Comparison of ENCODE assay signal across 25 cellular contexts in the genomic region with DNA sequence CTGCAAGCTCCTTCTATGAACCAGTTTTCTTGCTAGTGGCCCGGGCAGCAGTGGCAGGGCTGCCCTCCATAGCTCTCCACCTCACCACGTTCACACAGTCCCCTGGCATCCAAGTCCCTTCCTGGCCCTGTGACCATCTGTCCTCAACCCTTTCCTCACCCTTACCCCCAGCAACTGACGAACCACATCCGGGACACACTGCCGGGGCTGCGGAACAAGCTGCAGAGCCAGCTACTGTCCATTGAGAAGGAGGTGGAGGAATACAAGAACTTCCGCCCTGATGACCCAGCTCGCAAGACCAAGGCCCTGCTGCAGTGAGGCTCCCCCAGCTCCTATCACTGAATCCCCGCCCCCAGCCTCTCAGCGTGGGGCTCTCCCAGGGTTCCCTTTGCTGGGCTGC.
"Had no signal": no experiment of that assay in that cellular context is flagged by ENCODE, and none has a peak within 500 bp of the region (broad histone marks: within the 10 kb centered on the region; RNA-seq: fewer than 3 reads in every experiment).

No MANE protein-coding gene starts in this region.

- H3K27me3 ChIP-seq: heart right ventricle, hepatocyte, left lung, ovary, right atrium auricular region, right lobe of liver, stomach, testis, thyroid gland, transverse colon, upper lobe of left lung had no signal

- H3K9me3 Mint-ChIP-seq: naive thymus-derived CD8-positive, alpha-beta T cell; nephron; stimulated activated naive B cell treated with anti-CD40 and anti-IgM and Interleukin-4, amounts not matched to agents 10 μg/mL and 1 μg/mL and 100 μg/mL, for 72 hours had no signal

- H3K4me3 ChIP-seq: heart right ventricle, hepatocyte, left lung, lower lobe of right lung, ovary, right atrium auricular region, right lobe of liver, smooth muscle cell, stomach, testis, thyroid gland, transverse colon, upper lobe of left lung had no signal

- H3K36me3 Mint-ChIP-seq: naive thymus-derived CD8-positive, alpha-beta T cell; stimulated activated naive B cell treated with anti-CD40 and anti-IgM and Interleukin-4, amounts not matched to agents 10 μg/mL and 1 μg/mL and 100 μg/mL, for 72 hours had no signal

- DNase-seq: heart right ventricle; kidney; left colon; left lung; lower lobe of right lung; mammary epithelial cell; mesenchymal stem cell; naive thymus-derived CD8-positive, alpha-beta T cell; nucleus accumbens; ovary; right lobe of liver; stimulated activated CD4-positive, alpha-beta T cell treated with anti-CD3 and anti-CD28 coated beads, Interleukin-2, amount 100 ng/mL, for 24 hours; stimulated activated CD4-positive, alpha-beta T cell treated with anti-CD3 and anti-CD28 coated beads, Interleukin-4, amount 100 ng/mL, for 1 hour; stimulated activated naive B cell treated with anti-CD40 and anti-IgM and Interleukin-4, amounts not matched to agents 10 μg/mL and 1 μg/mL and 100 μg/mL, for 72 hours; stimulated activated naive CD8-positive, alpha-beta T cell treated with anti-CD3 and anti-CD28 coated beads, Interleukin-15, Interleukin-2, amounts not matched to agents 100 U/mL and 50 U/mL, for 24 hours; stomach; testis; thyroid gland; transverse colon; upper lobe of left lung had no signal

- H3K4me2 ChIP-seq: hepatocyte, smooth muscle cell had no signal

- H3K27me3 Mint-ChIP-seq: progenitor cell of endocrine pancreas had no signal

- H2AFZ ChIP-seq: hepatocyte had no signal

- H3K27ac ChIP-seq: heart right ventricle, hepatocyte, left lung, lower lobe of right lung, ovary, right atrium auricular region, right lobe of liver, stomach, testis, thyroid gland, transverse colon, upper lobe of left lung had no signal

- H3K4me3 Mint-ChIP-seq: naive thymus-derived CD8-positive, alpha-beta T cell; nephron; stimulated activated naive B cell treated with anti-CD40 and anti-IgM and Interleukin-4, amounts not matched to agents 10 μg/mL and 1 μg/mL and 100 μg/mL, for 72 hours had no signal

- H3K36me3 ChIP-seq: left lung, lower lobe of right lung, ovary, right atrium auricular region, right lobe of liver, thyroid gland, transverse colon, upper lobe of left lung had no signal

- H3K79me2 ChIP-seq: hepatocyte had no signal

- H3K9me3 ChIP-seq: heart right ventricle, left lung, lower lobe of right lung, ovary, right atrium auricular region, right lobe of liver, stomach, testis, thyroid gland, transverse colon, upper lobe of left lung had no signal

- H3K4me1 ChIP-seq: testis had no signal

- H3K27ac Mint-ChIP-seq: naive thymus-derived CD8-positive, alpha-beta T cell; nephron; progenitor cell of endocrine pancreas; stimulated activated naive B cell treated with anti-CD40 and anti-IgM and Interleukin-4, amounts not matched to agents 10 μg/mL and 1 μg/mL and 100 μg/mL, for 72 hours had no signal

- ATAC-seq: heart right ventricle; left colon; left lung; lower lobe of right lung; naive thymus-derived CD8-positive, alpha-beta T cell; right lobe of liver; stimulated activated naive B cell treated with anti-CD40 and anti-IgM and Interleukin-4, amounts not matched to agents 10 μg/mL and 1 μg/mL and 100 μg/mL, for 72 hours; stimulated activated naive CD8-positive, alpha-beta T cell treated with anti-CD3 and anti-CD28 coated beads, Interleukin-15, Interleukin-2, amounts not matched to agents 100 U/mL and 50 U/mL, for 24 hours had no signal
